ENCODE assay signal across 18 cellular contexts in genomic region chr14:90302529-90303303, GRCh38. TPM values are rescaled to one million over a fixed set of nuclear protein-coding genes. Genes with fewer than 3 reads are reported as not detected.
DNase-seq lines count a peak whose midpoint lies in the region; ATAC-seq and TF ChIP-seq lines count a peak whose summit lies in the region.
"Had no signal": no experiment of that assay in that cellular context is flagged by ENCODE, and none has a peak within 500 bp of the region (broad histone marks: within the 10 kb centered on the region; RNA-seq: fewer than 3 reads in every experiment).

No MANE protein-coding gene starts in this region.

- 70 to 83% (median 70%) methylated on average over 10 of the region's 10 CpGs for WGBS in psoas muscle, 3 donors
- 83 to 85% methylated on average over 10 of the region's 10 CpGs for WGBS in esophagus squamous epithelium, 2 donors

- H3K36me3 ChIP-seq in GM23338 (ENCODE audit: insufficient read depth) (peaks cover 3% of the 10 kb centered on the region; the same call in 1 of the 2 replicates), psoas muscle (ENCODE audit: insufficient read depth in 1 of 2, low read depth in 1 of 2) (peaks cover 8 to 36% of the 10 kb centered on the region in 2 donors), esophagus squamous epithelium (peaks cover 0 to 71% (median 19%) of the 10 kb centered on the region in 3 donors)

- intact Hi-C loops in psoas muscle (cut with DNase I) (loop anchor here (5.0 kb wide), 4 partner anchors 80 to 455 kb away; partner anchors contain the start of gene CALM1 (in 1 of the 2)), esophagus squamous epithelium (cut with DNase I) (no loop called here)

- H3K4me3 ChIP-seq in GM23338 (0 out of 2 replicates have a peak overlapping the region, but pooled peaks have one; percentile 5), psoas muscle (no peak overlapping the region), esophagus squamous epithelium (no peak overlapping the region)
- H3K4me3 ChIP-seq: lung had no signal

- H3K27me3 ChIP-seq in GM23338 (ENCODE audit: insufficient read depth) (no peaks in the 10 kb centered on the region), psoas muscle (ENCODE audit: insufficient read depth in 3 of 3, low read length in 2 of 3) (no peaks in the 10 kb centered on the region), esophagus squamous epithelium (no peaks in the 10 kb centered on the region)

- no peak overlapping the region for H2AFZ ChIP-seq in GM23338

- peak overlapping the region; percentile 32 for H3K27ac ChIP-seq in GM23338 (ENCODE audit: low read depth)
- peak overlapping the region; percentile 74 for H3K27ac ChIP-seq in psoas muscle
- H3K27ac ChIP-seq in esophagus squamous epithelium: peak overlapping the region in 2 of 4 donors; percentile 54 to 61

- TF ChIP-seq CTCF in GM23338 (conservative IDR thresholded peaks at IDR 0.05; ENCODE audit: low read depth in 2 of 2): no peak
- no peak for TF ChIP-seq CTCF in psoas muscle (IDR thresholded peaks at IDR 0.05)
- no peak for TF ChIP-seq CTCF in esophagus squamous epithelium (IDR thresholded peaks at IDR 0.05)

- H3K4me1 ChIP-seq in GM23338 (ENCODE audit: insufficient read depth) (peaks cover 40% of the 10 kb centered on the region), psoas muscle (peaks cover 39% of the 10 kb centered on the region), esophagus squamous epithelium (peaks cover 0 to 20% (median 3%) of the 10 kb centered on the region in 3 donors)

- peaks cover 3% of the 10 kb centered on the region; the same call in 1 of the 2 replicates for H3F3A ChIP-seq in GM23338 (replicated peaks; ENCODE audit: low read depth)

- peak; percentile 57 for DNase-seq in GM23338 (ENCODE audit: low spot score)
- peak; percentile 70 for DNase-seq in OCI-M1 (lab: John Stamatoyannopoulos, UW)
- DNase-seq in erythroblast (lab: John Stamatoyannopoulos, UW): peak; percentile 78 to 88
- DNase-seq in psoas muscle: no peak
- DNase-seq in NCI-H2081 treated with DMSO at 0.1 percent for 48 hours (lab: John Stamatoyannopoulos, UW): no peak
- no peak for DNase-seq in epidermal melanocyte (ENCODE audit: insufficient read length, low spot score)
- DNase-seq in esophagus squamous epithelium (lab: John Stamatoyannopoulos, UW): no peak
- DNase-seq in NCI-H2227 (lab: John Stamatoyannopoulos, UW; ENCODE audit: unreplicated experiment): no peak
- DNase-seq: activated B cell treated with CpG ODN at 0.5 μM for 24 hours; activated naive CD8-positive, alpha-beta T cell treated with anti-CD3 and anti-CD28 coated beads, Interleukin-2, amount 10 ng/mL, durations not matched to agents 7 days and 5 days; activated T-cell treated with anti-CD3 and anti-CD28 coated beads for 4 hours; cerebellar nuclear complex; GOT3; NCI-H1048; NCI-H446 treated with DMSO at 0.1 percent for 48 hours; PC-3; stimulated activated naive B cell treated with anti-CD40 and anti-IgM and Interleukin-4, amounts not matched to agents 10 μg/mL and 1 μg/mL and 100 μg/mL, for 72 hours had no signal

- H3K36me3 Mint-ChIP-seq in GM23338 (ENCODE audit: low read depth): peaks cover 47% of the 10 kb centered on the region

- H3K27ac Mint-ChIP-seq in GM23338: peak overlapping the region; percentile 68
- H3K27ac Mint-ChIP-seq: activated B cell treated with CpG ODN at 0.5 μM for 24 hours; activated naive CD8-positive, alpha-beta T cell treated with anti-CD3 and anti-CD28 coated beads, Interleukin-2, amount 10 ng/mL, durations not matched to agents 7 days and 5 days; stimulated activated naive B cell treated with anti-CD40 and anti-IgM and Interleukin-4, amounts not matched to agents 10 μg/mL and 1 μg/mL and 100 μg/mL, for 72 hours had no signal

- peaks cover 8% of the 10 kb centered on the region for H3K27me3 Mint-ChIP-seq in GM23338 (ENCODE audit: insufficient read depth, low read depth, poor library complexity)
- H3K27me3 Mint-ChIP-seq: activated B cell treated with CpG ODN at 0.5 μM for 24 hours; activated naive CD8-positive, alpha-beta T cell treated with anti-CD3 and anti-CD28 coated beads, Interleukin-2, amount 10 ng/mL, durations not matched to agents 7 days and 5 days; stimulated activated naive B cell treated with anti-CD40 and anti-IgM and Interleukin-4, amounts not matched to agents 10 μg/mL and 1 μg/mL and 100 μg/mL, for 72 hours had no signal

- 0 out of 2 replicates have a peak, but pooled peaks cover 5% of the 10 kb centered on the region for H4K20me1 ChIP-seq in GM23338 (replicated peaks; ENCODE audit: insufficient read depth)

- peaks cover 53% of the 10 kb centered on the region for H3K4me1 Mint-ChIP-seq in GM23338

- no peaks in the 10 kb centered on the region for H3K9me3 ChIP-seq in psoas muscle
- H3K9me3 ChIP-seq in esophagus squamous epithelium: no peaks in the 10 kb centered on the region

- H3K9me3 Mint-ChIP-seq in GM23338: peaks cover 9% of the 10 kb centered on the region
- H3K9me3 Mint-ChIP-seq: activated B cell treated with CpG ODN at 0.5 μM for 24 hours; activated naive CD8-positive, alpha-beta T cell treated with anti-CD3 and anti-CD28 coated beads, Interleukin-2, amount 10 ng/mL, durations not matched to agents 7 days and 5 days had no signal

- H3K9me2 ChIP-seq in GM23338 (ENCODE audit: insufficient read depth): no peaks in the 10 kb centered on the region

- H3K4me2 ChIP-seq in GM23338: peak overlapping the region; percentile 27

- 0 out of 2 replicates have a peak, but pooled peaks cover 3% of the 10 kb centered on the region for H3K79me2 ChIP-seq in GM23338 (replicated peaks; ENCODE audit: insufficient read depth)

- H3K4me3 Mint-ChIP-seq in GM23338: peak overlapping the region; percentile 36
- H3K4me3 Mint-ChIP-seq: activated B cell treated with CpG ODN at 0.5 μM for 24 hours; activated naive CD8-positive, alpha-beta T cell treated with anti-CD3 and anti-CD28 coated beads, Interleukin-2, amount 10 ng/mL, durations not matched to agents 7 days and 5 days; stimulated activated naive B cell treated with anti-CD40 and anti-IgM and Interleukin-4, amounts not matched to agents 10 μg/mL and 1 μg/mL and 100 μg/mL, for 72 hours had no signal

- ATAC-seq in GM23338 (peak; percentile 77), psoas muscle (no peak)
- ATAC-seq: PC-3; stimulated activated naive B cell treated with anti-CD40 and anti-IgM and Interleukin-4, amounts not matched to agents 10 μg/mL and 1 μg/mL and 100 μg/mL, for 72 hours had no signal

- TF ChIP-seq POLR2A in erythroblast (IDR thresholded peaks at IDR 0.05; ENCODE audit: low read length) (no peak), esophagus squamous epithelium (IDR thresholded peaks at IDR 0.05) (no peak)

TF ChIP-seq in GM23338, 12 proteins besides CTCF, POLR2A, EP300 and RAD21 (continues in another document):
- TF ChIP-seq, protein P1, sequence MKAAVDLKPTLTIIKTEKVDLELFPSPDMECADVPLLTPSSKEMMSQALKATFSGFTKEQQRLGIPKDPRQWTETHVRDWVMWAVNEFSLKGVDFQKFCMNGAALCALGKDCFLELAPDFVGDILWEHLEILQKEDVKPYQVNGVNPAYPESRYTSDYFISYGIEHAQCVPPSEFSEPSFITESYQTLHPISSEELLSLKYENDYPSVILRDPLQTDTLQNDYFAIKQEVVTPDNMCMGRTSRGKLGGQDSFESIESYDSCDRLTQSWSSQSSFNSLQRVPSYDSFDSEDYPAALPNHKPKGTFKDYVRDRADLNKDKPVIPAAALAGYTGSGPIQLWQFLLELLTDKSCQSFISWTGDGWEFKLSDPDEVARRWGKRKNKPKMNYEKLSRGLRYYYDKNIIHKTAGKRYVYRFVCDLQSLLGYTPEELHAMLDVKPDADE (IDR thresholded peaks at IDR 0.05): no peak
- TF ChIP-seq EZH2 (IDR thresholded peaks at IDR 0.05; ENCODE audit: low read depth, unreplicated experiment): no peak
- TF ChIP-seq NANOG (IDR thresholded peaks at IDR 0.05; ENCODE audit: borderline replicate concordance): 0 out of 2 replicates have a peak, but pooled peaks have one; percentile 25

RNA-seq across cellular contexts. Expression of gene NRDE2, which starts 29.0 kb away (rescaled TPM):
- total RNA-seq in GM23338 (2014; rRNA removed; shearing (Covaris generic)): 8.6 and 9.8 TPM in 2 replicates
- 17.3 and 20.6 TPM in 2 replicates for polyA plus RNA-seq in GM23338 (2016; fragmentation: Nextera tagmentation; extraction: Ambion mirVana)
- 10 to 100 TPM; 11.0 to 21.8 (median 12.8) TPM for total RNA-seq in psoas muscle
- 1 to 10 TPM; 5.8 to 8.7 (median 6.4) TPM for polyA plus RNA-seq in psoas muscle
- total RNA-seq in esophagus squamous epithelium: 10 to 100 TPM in 3 of 4 donors, 1 to 10 TPM in 1; 9.6 to 13.4 (median 10.3) TPM

RNA-seq across cellular contexts. Expression of gene PSMC1, which starts 46.4 kb away (rescaled TPM):
- 112 and 116 TPM in 2 replicates for total RNA-seq in GM23338 (2014; rRNA removed; shearing (Covaris generic))
- 124 and 139 TPM in 2 replicates for polyA plus RNA-seq in GM23338 (2016; fragmentation: Nextera tagmentation; extraction: Ambion mirVana)
- 100 to 1,000 TPM; 151 to 307 (median 225) TPM for total RNA-seq in psoas muscle
- 1,000 to 10,000 TPM in 1 of 3 donors, 100 to 1,000 TPM in 2; 444 to 1,018 (median 498) TPM for polyA plus RNA-seq in psoas muscle
- 100 to 1,000 TPM; 102 to 199 (median 142) TPM for total RNA-seq in esophagus squamous epithelium

Comparison
In these comparisons a context has a peak if more than half of its experiments do, and no peak if none do; other contexts are left out.
1. DNase-seq: peak in GM23338 (single experiment), OCI-M1 (single experiment) and erythroblast (2 of 2); none in psoas muscle (0 of 2), NCI-H2081 treated with DMSO at 0.1 percent for 48 hours (single experiment), epidermal melanocyte (single experiment), esophagus squamous epithelium (single experiment) and NCI-H2227 (single experiment).